In genomic region chr16:4684030-4684715, GRCh38 we compare ENCODE assay signal across 20 cellular contexts. TPM values are rescaled to one million over a fixed set of nuclear protein-coding genes. Genes with fewer than 3 reads are reported as not detected.
A peak's percentile ranks its signal among the peaks of the same experiment; 100 is the strongest.
DNase-seq lines count a peak whose midpoint lies in the region; ATAC-seq, FAIRE-seq and TF ChIP-seq lines count a peak whose summit lies in the region.
"Had no signal": no experiment of that assay in that cellular context is flagged by ENCODE, and none has a peak within 500 bp of the region (broad histone marks: within the 10 kb centered on the region; RNA-seq: fewer than 3 reads in every experiment).

No MANE protein-coding gene starts in this region.

- no peak overlapping the region for H2BK120ac ChIP-seq in H1 (replicated peaks; ENCODE audit: low read depth, low read length)

- H3K14ac ChIP-seq in H1 (ENCODE audit: insufficient read length), result no peak overlapping the region

- H3K79me1 ChIP-seq in H1 (ENCODE audit: low read depth, low read length), result no peaks in the 10 kb centered on the region

- no peak overlapping the region for H2BK20ac ChIP-seq in H1 (ENCODE audit: low read length)

- H3K23ac ChIP-seq in H1 (ENCODE audit: insufficient read length), result no peak overlapping the region

- POLR2A ChIA-PET in H1 (lab: Charles Lee; ENCODE audit: partially characterized antibody), result interaction anchor here (0.7 to 1.8 kb wide), 4 partner anchors 9 to 178 kb away, joined by 3 to 16 read pairs (median 4); partner anchors contain the start of gene NUDT16L1

- TF ChIP-seq RAD21 in H1 (IDR thresholded peaks at IDR 0.05 in 1 of 2, conservative IDR thresholded peaks at IDR 0.05 in 1 of 2; ENCODE audit: low read depth in 2 of 2, low read length in 2 of 2), result no peak

- peak in 2 of 3 donors; percentile 41 to 55 for DNase-seq in right cardiac atrium
- no peak for DNase-seq in Right ventricle myocardium inferior (ENCODE audit: missing footprints)
- no peak for DNase-seq in H1 (ENCODE audit: low read depth in 1 of 2, low spot score in 2 of 2)
- no peak for DNase-seq in kidney glomerular epithelial cell (lab: John Stamatoyannopoulos, UW)
- DNase-seq in SHP77 (lab: John Stamatoyannopoulos, UW), result no peak
- DNase-seq: EL, GF-D8, NCI-H1105, NCI-H2029 treated with DMSO at 0.1 percent for 48 hours, NCI-H226, NCI-H510A treated with DMSO at 0.1 percent for 48 hours, NCI-H748 treated with DMSO at 0.1 percent for 48 hours had no signal

- H3K4ac ChIP-seq in H1 (replicated peaks; ENCODE audit: insufficient read length, low read depth, low read length), result no peak overlapping the region

- CTCF ChIA-PET in H1 (lab: Charles Lee; ENCODE audit: partially characterized antibody), result interaction anchor here (1.0 to 2.7 kb wide), 4 partner anchors 14 to 166 kb away, joined by 3 to 18 read pairs (median 6); no protein-coding TSS in a partner anchor

- no peak for TF ChIP-seq EP300 in H1 (IDR thresholded peaks at IDR 0.05; ENCODE audit: borderline replicate concordance in 1 of 2, low read depth in 2 of 2, low read length in 2 of 2)

- 96% methylated on average over 23 of the region's 23 CpGs for WGBS in right cardiac atrium
- WGBS in H1 (ENCODE audit: extremely low coverage in 1 of 2, insufficient coverage in 1 of 2, insufficient read length in 1 of 2, insufficient replicate concordance in 2 of 2, low coverage in 1 of 2, low lambda C conversion rate in 2 of 2, missing lambda C conversion rate in 1 of 2), 2 experiments, result 92% methylated on average over 23 of the region's 23 CpGs; no CpG with 5 or more reads in 1 of the 2 experiments

- TF ChIP-seq CTCF in H1 (IDR thresholded peaks at IDR 0.05; ENCODE audit: control extremely low read depth in 1 of 3, insufficient read depth in 1 of 3, low read depth in 1 of 3, low read length in 3 of 3), result no peak
- TF ChIP-seq CTCF in neutrophil (IDR thresholded peaks at IDR 0.05), result no peak

- H3K4me1 ChIP-seq in right cardiac atrium (ENCODE audit: control insufficient read depth, insufficient read depth, low read length) (peaks cover 2% of the 10 kb centered on the region), H1 (replicated peaks in 1 of 4; ENCODE audit: control insufficient read depth in 3 of 4, insufficient read depth in 4 of 4, low read length in 3 of 4) (no peaks in the 10 kb centered on the region), neutrophil (ENCODE audit: control insufficient read depth in 1 of 2, insufficient read depth in 1 of 2, low read depth in 1 of 2, low read length in 1 of 2) (peaks cover 21 to 23% of the 10 kb centered on the region in 2 experiments)

- no peak for TF ChIP-seq POLR2A in H1 (IDR thresholded peaks at IDR 0.05; ENCODE audit: control extremely low read depth in 1 of 2, low read depth in 2 of 2, low read length in 2 of 2)

- no peak overlapping the region for H3K9ac ChIP-seq in H1 (replicated peaks in 1 of 4; ENCODE audit: extremely low read depth in 1 of 4, low read depth in 3 of 4, low read length in 3 of 4)

- no peak overlapping the region for H2AK5ac ChIP-seq in H1 (ENCODE audit: low read depth, low read length)

- ATAC-seq in right cardiac atrium (no peak), Right ventricle myocardium inferior (no peak), GM21390 (IDR thresholded peaks at IDR 0.05; ENCODE audit: unreplicated experiment) (no peak), HG02981 (IDR thresholded peaks at IDR 0.05; ENCODE audit: unreplicated experiment) (no peak)

- no peaks in the 10 kb centered on the region for H3K9me3 ChIP-seq in right cardiac atrium (ENCODE audit: control insufficient read depth, low read length)
- no peaks in the 10 kb centered on the region for H3K9me3 ChIP-seq in H1 (ENCODE audit: insufficient read depth in 2 of 2, low read depth in 1 of 2, low read length in 1 of 2)
- no peaks in the 10 kb centered on the region for H3K9me3 ChIP-seq in neutrophil

- H3K27me3 ChIP-seq in right cardiac atrium (ENCODE audit: control insufficient read depth, insufficient read depth), result no peaks in the 10 kb centered on the region
- no peaks in the 10 kb centered on the region for H3K27me3 ChIP-seq in H1 (replicated peaks in 1 of 4; ENCODE audit: control insufficient read depth in 3 of 4, extremely low read depth in 1 of 4, insufficient read depth in 3 of 4, low read length in 3 of 4)
- no peaks in the 10 kb centered on the region for H3K27me3 ChIP-seq in neutrophil

- H4K8ac ChIP-seq in H1 (ENCODE audit: extremely low read depth, insufficient read depth, low read length), result peak overlapping the region; percentile 9; the same call in 1 of the 2 replicates

- H4K20me1 ChIP-seq in H1 (replicated peaks in 1 of 2; ENCODE audit: control insufficient read depth in 1 of 2, insufficient read depth in 2 of 2, low read length in 2 of 2), result peaks cover 0 to 9% of the 10 kb centered on the region in 2 experiments

- intact Hi-C loops in right cardiac atrium (cut with DNase I), result no loop called here
- intact Hi-C loops in Right ventricle myocardium inferior (cut with DNase I), result no loop called here

- no peak overlapping the region for H2BK15ac ChIP-seq in H1 (ENCODE audit: low read length)

- no peak overlapping the region for H2BK12ac ChIP-seq in H1 (ENCODE audit: low read depth, low read length)

- no peak overlapping the region for H3K18ac ChIP-seq in H1 (ENCODE audit: extremely low read depth, low read length)

- H2AFZ ChIP-seq in H1 (ENCODE audit: low read length), result no peak overlapping the region

- H3K4me3 ChIP-seq in right cardiac atrium (ENCODE audit: low read length) (no peak overlapping the region), H1 (ENCODE audit: extremely low read depth in 1 of 4, insufficient read depth in 2 of 4, low read depth in 3 of 4, low read length in 4 of 4) (no peak overlapping the region), neutrophil (ENCODE audit: low read depth in 1 of 2, low read length in 1 of 2) (no peak overlapping the region)

- H3K27ac ChIP-seq in right cardiac atrium (ENCODE audit: low read length) (no peak overlapping the region), H1 (ENCODE audit: low read depth, low read length) (no peak overlapping the region), neutrophil (peak overlapping the region; percentile 45)
- H3K27ac ChIP-seq: C4-2B had no signal

- no peak overlapping the region for H3K4me2 ChIP-seq in H1 (ENCODE audit: insufficient read depth in 1 of 2, low read depth in 2 of 2, low read length in 2 of 2)

- H3K79me2 ChIP-seq in H1 (ENCODE audit: control insufficient read depth in 1 of 2, insufficient read depth in 2 of 2, low read length in 2 of 2), result no peaks in the 10 kb centered on the region

- FAIRE-seq in H1 (lab: Jason Lieb, UNC), result no peak
- FAIRE-seq: A204.1, D721Med, H54 had no signal

- no peak overlapping the region for H3K56ac ChIP-seq in H1 (replicated peaks; ENCODE audit: insufficient read length, low read depth, low read length)

- H2BK5ac ChIP-seq in H1 (ENCODE audit: low read depth, low read length), result no peak overlapping the region

- no peaks in the 10 kb centered on the region for H3K23me2 ChIP-seq in H1 (ENCODE audit: low read depth, low read length)

- peaks cover 2 to 18% (median 7%) of the 10 kb centered on the region in 4 experiments; a peak in 5 of 8 replicates for H3K36me3 ChIP-seq in H1 (ENCODE audit: control insufficient read depth in 2 of 4, insufficient read depth in 4 of 4, low read length in 3 of 4)
- peaks cover 91% of the 10 kb centered on the region for H3K36me3 ChIP-seq in neutrophil

- H4K5ac ChIP-seq in H1 (ENCODE audit: insufficient read length, low read depth, low read length), result no peak overlapping the region

- H4K91ac ChIP-seq in H1 (replicated peaks; ENCODE audit: insufficient read length, low read length), result no peak overlapping the region

RNA-seq across cellular contexts. Expression of gene NUDT16L1, which starts 9.2 kb away (rescaled TPM):
- 10 to 100 TPM; 30.5 to 55.2 (median 42.5) TPM for total RNA-seq in right cardiac atrium
- polyA plus RNA-seq in right cardiac atrium, result 62.3 TPM
- total RNA-seq in Right ventricle myocardium inferior, result 52.3 TPM
- total RNA-seq in H1 (2021; fragmentation: NEBNext Ultra II Directional; extraction: Animal tissue kit (Norgen Biotek cat#: 25700)), result 34.8 and 41.3 TPM in 2 replicates
- polyA plus RNA-seq in H1 (2011; rRNA removed), result 77.3 and 112 TPM in 2 replicates
- 77.8 TPM for polyA plus RNA-seq in H1 (2011; cell fraction: cytosol; rRNA removed)
- 64.0 TPM for polyA plus RNA-seq in H1 (2011; cell fraction: nucleus; rRNA removed)
- 29.6 to 40.8 TPM (median 37.5 TPM) in 4 replicates for polyA plus RNA-seq in H1 (2012, experiment 1 of 2)
- 45.2 TPM for polyA plus RNA-seq in H1 (2012, experiment 2 of 2)
- polyA plus RNA-seq in H1 (2013, experiment 1 of 2), result 21.6 TPM
- 20.8 TPM for polyA plus RNA-seq in H1 (2013, experiment 2 of 2)
- polyA minus RNA-seq in H1 (2011; rRNA and poly(A)+ RNA removed), result 11.7 and 13.1 TPM in 2 replicates
- 23.3 TPM for polyA minus RNA-seq in H1 (2011; cell fraction: cytosol; rRNA and poly(A)+ RNA removed)
- polyA minus RNA-seq in H1 (2011; cell fraction: nucleus; rRNA and poly(A)+ RNA removed), result 22.2 TPM

RNA-seq across cellular contexts. Expression of gene ANKS3, which starts 49.9 kb away (rescaled TPM):
- 10 to 100 TPM in 3 of 4 donors, 1 to 10 TPM in 1; 8.9 to 13.5 (median 11.4) TPM for total RNA-seq in right cardiac atrium
- polyA plus RNA-seq in right cardiac atrium, result 11.0 TPM
- total RNA-seq in Right ventricle myocardium inferior, result 9.1 TPM
- 23.9 and 27.5 TPM in 2 replicates for total RNA-seq in H1 (2021; fragmentation: NEBNext Ultra II Directional; extraction: Animal tissue kit (Norgen Biotek cat#: 25700))
- polyA plus RNA-seq in H1 (2011; rRNA removed), result 15.5 and 23.9 TPM in 2 replicates
- polyA plus RNA-seq in H1 (2011; cell fraction: cytosol; rRNA removed), result 25.6 TPM
- 58.7 TPM for polyA plus RNA-seq in H1 (2011; cell fraction: nucleus; rRNA removed)
- polyA plus RNA-seq in H1 (2012, experiment 1 of 2), result 14.0 to 22.5 TPM (median 21.4 TPM) in 4 replicates
- polyA plus RNA-seq in H1 (2012, experiment 2 of 2), result 9.9 TPM
- polyA plus RNA-seq in H1 (2013, experiment 1 of 2), result 12.8 TPM
- 10.2 TPM for polyA plus RNA-seq in H1 (2013, experiment 2 of 2)
- polyA minus RNA-seq in H1 (2011; rRNA and poly(A)+ RNA removed), result 23.7 and 24.2 TPM in 2 replicates
- polyA minus RNA-seq in H1 (2011; cell fraction: cytosol; rRNA and poly(A)+ RNA removed), result 13.2 TPM
- 30.4 TPM for polyA minus RNA-seq in H1 (2011; cell fraction: nucleus; rRNA and poly(A)+ RNA removed)

RNA-seq across cellular contexts. Expression of gene DNAAF8, which starts 50.2 kb away (rescaled TPM):
- total RNA-seq in right cardiac atrium (under 1 TPM in 3 of 4 donors, not detected in 1; 0.28 to 0.49 (median 0.38) TPM), Right ventricle myocardium inferior (1.5 TPM)
- polyA plus RNA-seq in right cardiac atrium (1.3 TPM), H1 (2011; rRNA removed) (0.39 and 0.58 TPM in 2 replicates)
- total RNA-seq in H1 (2021; fragmentation: NEBNext Ultra II Directional; extraction: Animal tissue kit (Norgen Biotek cat#: 25700)), result 0.17 TPM in 1 of 2 replicates, not detected in the other
- polyA plus RNA-seq in H1 (2011; cell fraction: cytosol; rRNA removed), result 0.35 TPM
- polyA plus RNA-seq in H1 (2011; cell fraction: nucleus; rRNA removed), result 0.58 TPM
- 0.13 to 0.75 TPM (median 0.35 TPM) in 4 replicates for polyA plus RNA-seq in H1 (2012, experiment 1 of 2)
- polyA plus RNA-seq in H1 (2012, experiment 2 of 2), result 0.25 TPM
- polyA plus RNA-seq in H1 (2013, experiment 1 of 2), result 0.24 TPM
- polyA plus RNA-seq in H1 (2013, experiment 2 of 2), result 0.15 TPM
- polyA minus RNA-seq in H1 (2011; rRNA and poly(A)+ RNA removed), result 0.28 TPM in 1 of 2 replicates, not detected in the other
- polyA minus RNA-seq in H1 (2011; cell fraction: cytosol; rRNA and poly(A)+ RNA removed), result not detected
- polyA minus RNA-seq in H1 (2011; cell fraction: nucleus; rRNA and poly(A)+ RNA removed), result 0.50 TPM
- total RNA-seq: HT1080 had no signal

RNA-seq across cellular contexts. Expression of gene MGRN1, which starts 59.5 kb away (rescaled TPM):
- total RNA-seq in right cardiac atrium (10 to 100 TPM; 37.0 to 49.9 (median 41.2) TPM), Right ventricle myocardium inferior (32.2 TPM)
- polyA plus RNA-seq in right cardiac atrium (22.0 TPM), H1 (2011; rRNA removed) (15.0 and 30.1 TPM in 2 replicates)
- total RNA-seq in H1 (2021; fragmentation: NEBNext Ultra II Directional; extraction: Animal tissue kit (Norgen Biotek cat#: 25700)), result 79.4 and 82.3 TPM in 2 replicates
- 12.4 TPM for polyA plus RNA-seq in H1 (2011; cell fraction: cytosol; rRNA removed)
- polyA plus RNA-seq in H1 (2011; cell fraction: nucleus; rRNA removed), result 33.9 TPM
- 39.5 to 72.9 TPM (median 65.4 TPM) in 4 replicates for polyA plus RNA-seq in H1 (2012, experiment 1 of 2)
- polyA plus RNA-seq in H1 (2012, experiment 2 of 2), result 52.0 TPM
- polyA plus RNA-seq in H1 (2013, experiment 1 of 2), result 46.7 TPM
- 47.1 TPM for polyA plus RNA-seq in H1 (2013, experiment 2 of 2)
- 17.9 and 22.6 TPM in 2 replicates for polyA minus RNA-seq in H1 (2011; rRNA and poly(A)+ RNA removed)
- polyA minus RNA-seq in H1 (2011; cell fraction: cytosol; rRNA and poly(A)+ RNA removed), result 30.4 TPM
- 30.7 TPM for polyA minus RNA-seq in H1 (2011; cell fraction: nucleus; rRNA and poly(A)+ RNA removed)

Comparison
In these comparisons a context has a peak if more than half of its experiments do, and no peak if none do; other contexts are left out.
1. DNase-seq: peak in right cardiac atrium (2 of 3); none in Right ventricle myocardium inferior (single experiment), H1 (0 of 2), kidney glomerular epithelial cell (single experiment) and SHP77 (0 of 2).